ENCODE assay signal across 1 cellular context in genomic region chrX:19750028-19750786, GRCh38.
TF ChIP-seq lines count a peak whose summit lies in the region.

No MANE protein-coding gene starts in this region.

TF ChIP-seq in GM23338, 12 proteins besides CTCF, POLR2A, EP300 and RAD21 (continued from another document):
- TF ChIP-seq, protein P1, sequence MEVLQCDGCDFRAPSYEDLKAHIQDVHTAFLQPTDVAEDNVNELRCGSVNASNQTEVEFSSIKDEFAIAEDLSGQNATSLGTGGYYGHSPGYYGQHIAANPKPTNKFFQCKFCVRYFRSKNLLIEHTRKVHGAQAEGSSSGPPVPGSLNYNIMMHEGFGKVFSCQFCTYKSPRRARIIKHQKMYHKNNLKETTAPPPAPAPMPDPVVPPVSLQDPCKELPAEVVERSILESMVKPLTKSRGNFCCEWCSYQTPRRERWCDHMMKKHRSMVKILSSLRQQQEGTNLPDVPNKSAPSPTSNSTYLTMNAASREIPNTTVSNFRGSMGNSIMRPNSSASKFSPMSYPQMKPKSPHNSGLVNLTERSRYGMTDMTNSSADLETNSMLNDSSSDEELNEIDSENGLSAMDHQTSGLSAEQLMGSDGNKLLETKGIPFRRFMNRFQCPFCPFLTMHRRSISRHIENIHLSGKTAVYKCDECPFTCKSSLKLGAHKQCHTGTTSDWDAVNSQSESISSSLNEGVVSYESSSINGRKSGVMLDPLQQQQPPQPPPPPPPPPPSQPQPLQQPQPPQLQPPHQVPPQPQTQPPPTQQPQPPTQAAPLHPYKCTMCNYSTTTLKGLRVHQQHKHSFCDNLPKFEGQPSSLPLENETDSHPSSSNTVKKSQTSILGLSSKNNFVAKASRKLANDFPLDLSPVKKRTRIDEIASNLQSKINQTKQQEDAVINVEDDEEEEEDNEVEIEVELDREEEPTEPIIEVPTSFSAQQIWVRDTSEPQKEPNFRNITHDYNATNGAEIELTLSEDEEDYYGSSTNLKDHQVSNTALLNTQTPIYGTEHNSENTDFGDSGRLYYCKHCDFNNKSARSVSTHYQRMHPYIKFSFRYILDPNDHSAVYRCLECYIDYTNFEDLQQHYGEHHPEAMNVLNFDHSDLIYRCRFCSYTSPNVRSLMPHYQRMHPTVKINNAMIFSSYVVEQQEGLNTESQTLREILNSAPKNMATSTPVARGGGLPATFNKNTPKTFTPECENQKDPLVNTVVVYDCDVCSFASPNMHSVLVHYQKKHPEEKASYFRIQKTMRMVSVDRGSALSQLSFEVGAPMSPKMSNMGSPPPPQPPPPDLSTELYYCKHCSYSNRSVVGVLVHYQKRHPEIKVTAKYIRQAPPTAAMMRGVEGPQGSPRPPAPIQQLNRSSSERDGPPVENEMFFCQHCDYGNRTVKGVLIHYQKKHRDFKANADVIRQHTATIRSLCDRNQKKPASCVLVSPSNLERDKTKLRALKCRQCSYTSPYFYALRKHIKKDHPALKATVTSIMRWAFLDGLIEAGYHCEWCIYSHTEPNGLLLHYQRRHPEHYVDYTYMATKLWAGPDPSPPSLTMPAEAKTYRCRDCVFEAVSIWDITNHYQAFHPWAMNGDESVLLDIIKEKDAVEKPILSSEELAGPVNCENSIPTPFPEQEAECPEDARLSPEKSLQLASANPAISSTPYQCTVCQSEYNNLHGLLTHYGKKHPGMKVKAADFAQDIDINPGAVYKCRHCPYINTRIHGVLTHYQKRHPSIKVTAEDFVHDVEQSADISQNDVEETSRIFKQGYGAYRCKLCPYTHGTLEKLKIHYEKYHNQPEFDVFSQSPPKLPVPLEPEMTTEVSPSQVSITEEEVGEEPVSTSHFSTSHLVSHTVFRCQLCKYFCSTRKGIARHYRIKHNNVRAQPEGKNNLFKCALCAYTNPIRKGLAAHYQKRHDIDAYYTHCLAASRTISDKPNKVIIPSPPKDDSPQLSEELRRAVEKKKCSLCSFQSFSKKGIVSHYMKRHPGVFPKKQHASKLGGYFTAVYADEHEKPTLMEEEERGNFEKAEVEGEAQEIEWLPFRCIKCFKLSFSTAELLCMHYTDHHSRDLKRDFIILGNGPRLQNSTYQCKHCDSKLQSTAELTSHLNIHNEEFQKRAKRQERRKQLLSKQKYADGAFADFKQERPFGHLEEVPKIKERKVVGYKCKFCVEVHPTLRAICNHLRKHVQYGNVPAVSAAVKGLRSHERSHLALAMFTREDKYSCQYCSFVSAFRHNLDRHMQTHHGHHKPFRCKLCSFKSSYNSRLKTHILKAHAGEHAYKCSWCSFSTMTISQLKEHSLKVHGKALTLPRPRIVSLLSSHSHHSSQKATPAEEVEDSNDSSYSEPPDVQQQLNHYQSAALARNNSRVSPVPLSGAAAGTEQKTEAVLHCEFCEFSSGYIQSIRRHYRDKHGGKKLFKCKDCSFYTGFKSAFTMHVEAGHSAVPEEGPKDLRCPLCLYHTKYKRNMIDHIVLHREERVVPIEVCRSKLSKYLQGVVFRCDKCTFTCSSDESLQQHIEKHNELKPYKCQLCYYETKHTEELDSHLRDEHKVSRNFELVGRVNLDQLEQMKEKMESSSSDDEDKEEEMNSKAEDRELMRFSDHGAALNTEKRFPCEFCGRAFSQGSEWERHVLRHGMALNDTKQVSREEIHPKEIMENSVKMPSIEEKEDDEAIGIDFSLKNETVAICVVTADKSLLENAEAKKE (CRISPR knock-in tag; IDR thresholded peaks at IDR 0.05): no peak
- TF ChIP-seq EZH2 (IDR thresholded peaks at IDR 0.05; ENCODE audit: low read depth, unreplicated experiment) (no peak), CREB1 (CRISPR knock-in tag; IDR thresholded peaks at IDR 0.05; ENCODE audit: low read depth) (no peak), NANOG (IDR thresholded peaks at IDR 0.05; ENCODE audit: borderline replicate concordance) (no peak), ZNF114 (CRISPR knock-in tag; IDR thresholded peaks at IDR 0.05) (no peak)
